In genomic region chr20:3896302-3896701, GRCh38 we compare ENCODE assay signal across 18 cellular contexts. TPM values are rescaled to one million over a fixed set of nuclear protein-coding genes. Genes with fewer than 3 reads are reported as not detected.
A peak's percentile ranks its signal among the peaks of the same experiment; 100 is the strongest.
DNase-seq lines count a peak whose midpoint lies in the region; ATAC-seq, FAIRE-seq and TF ChIP-seq lines count a peak whose summit lies in the region.
"Had no signal": no experiment of that assay in that cellular context is flagged by ENCODE, and none has a peak within 500 bp of the region (broad histone marks: within the 10 kb centered on the region; RNA-seq: fewer than 3 reads in every experiment).

No MANE protein-coding gene starts in this region.

- 76 to 83% methylated on average over 1 to 4 of the region's 4 CpGs for WGBS in gastroesophageal sphincter (ENCODE audit: low coverage in 1 of 2), 2 donors

- no peaks in the 10 kb centered on the region for H3K9me1 ChIP-seq in endothelial cell of umbilical vein (replicated peaks; ENCODE audit: control insufficient read depth, extremely low read depth, insufficient read depth, low read length)

- no peak for TF ChIP-seq CTCF in DOHH2 (IDR thresholded peaks at IDR 0.05; ENCODE audit: low read depth, low read length, poor library complexity, severe bottlenecking)
- no peak for TF ChIP-seq CTCF in OCI-LY7 (conservative IDR thresholded peaks at IDR 0.05; ENCODE audit: low read length)
- no peak for TF ChIP-seq CTCF in endothelial cell of umbilical vein (IDR thresholded peaks at IDR 0.05; ENCODE audit: extremely low read depth in 1 of 2, insufficient read depth in 1 of 2, low read depth in 1 of 2, low read length in 2 of 2)
- TF ChIP-seq CTCF in gastroesophageal sphincter (IDR thresholded peaks at IDR 0.05): no peak

- POLR2A ChIA-PET in OCI-LY7 (lab: Charles Lee): interaction anchor here (1.4 kb wide), 1 partner anchor 8 kb away, joined by 5 read pairs; no protein-coding TSS in a partner anchor
- POLR2A ChIA-PET in endothelial cell of umbilical vein (lab: Charles Lee): no interaction called here

- H3K36me3 ChIP-seq in DOHH2 (ENCODE audit: control insufficient read depth, low read length) (peaks cover 53% of the 10 kb centered on the region), OCI-LY7 (ENCODE audit: insufficient read depth, low read length) (peaks cover 81% of the 10 kb centered on the region), endothelial cell of umbilical vein (ENCODE audit: control insufficient read depth in 2 of 2, extremely low read depth in 1 of 2, insufficient read depth in 2 of 2, low read length in 2 of 2) (peaks cover 0 to 3% of the 10 kb centered on the region in 2 experiments), gastroesophageal sphincter (no peaks in the 10 kb centered on the region)
- H3K36me3 ChIP-seq: prostate gland had no signal

- BruUV-seq in OCI-LY7 (replicated peaks; lab: Mats Ljungman, UMichigan) (no TSS peak), endothelial cell of umbilical vein (replicated peaks; lab: Mats Ljungman, UMichigan) (no TSS peak)

- CTCF ChIA-PET in OCI-LY7 (lab: Charles Lee; ENCODE audit: unreplicated experiment): interaction anchor here (0.6 kb wide), 1 partner anchor 69 kb away, joined by 4 read pairs; no protein-coding TSS in a partner anchor
- CTCF ChIA-PET in endothelial cell of umbilical vein (lab: Charles Lee): interaction anchor here (0.6 to 0.8 kb wide), 2 partner anchors 79 to 149 kb away, joined by 3 read pairs; no protein-coding TSS in a partner anchor

- peak overlapping the region; percentile 60 for H3K4me3 ChIP-seq in DOHH2 (ENCODE audit: low read length)
- peak overlapping the region; percentile 52 for H3K4me3 ChIP-seq in OCI-LY7 (ENCODE audit: low read depth, low read length, poor library complexity, severe bottlenecking)
- H3K4me3 ChIP-seq in endothelial cell of umbilical vein (replicated peaks in 1 of 3; ENCODE audit: insufficient read depth in 1 of 3, low read depth in 1 of 3, low read length in 3 of 3): no peak overlapping the region
- no peak overlapping the region for H3K4me3 ChIP-seq in gastroesophageal sphincter
- H3K4me3 ChIP-seq: prostate gland had no signal

- TF ChIP-seq POLR2A in endothelial cell of umbilical vein (IDR thresholded peaks at IDR 0.05; ENCODE audit: low read depth, low read length) (no peak), gastroesophageal sphincter (IDR thresholded peaks at IDR 0.05) (no peak)

- H3K9me2 ChIP-seq in DOHH2 (replicated peaks; ENCODE audit: control insufficient read depth, low read length): no peaks in the 10 kb centered on the region
- H3K9me2 ChIP-seq in OCI-LY7 (ENCODE audit: insufficient read depth, low read length): no peaks in the 10 kb centered on the region

- H3K4me2 ChIP-seq in DOHH2 (ENCODE audit: low read length) (peak overlapping the region; percentile 79), OCI-LY7 (ENCODE audit: low read length) (peak overlapping the region; percentile 68), endothelial cell of umbilical vein (ENCODE audit: insufficient read depth, low read length) (no peak overlapping the region)

- FAIRE-seq in endothelial cell of umbilical vein (lab: Jason Lieb, UNC): peak; percentile 81

- H3K9me3 ChIP-seq in DOHH2 (ENCODE audit: control insufficient read depth, insufficient read depth, low read length) (no peaks in the 10 kb centered on the region), OCI-LY7 (ENCODE audit: low read length) (no peaks in the 10 kb centered on the region), endothelial cell of umbilical vein (replicated peaks; ENCODE audit: control insufficient read depth, insufficient read depth, low read length) (no peaks in the 10 kb centered on the region), gastroesophageal sphincter (no peaks in the 10 kb centered on the region)
- H3K9me3 ChIP-seq: heart right ventricle, prostate gland had no signal

- TF ChIP-seq EP300 in gastroesophageal sphincter (IDR thresholded peaks at IDR 0.05): no peak

- H2AFZ ChIP-seq in OCI-LY7 (ENCODE audit: low read length) (no peak overlapping the region), endothelial cell of umbilical vein (ENCODE audit: low read depth, low read length) (no peak overlapping the region)

- intact Hi-C loops in OCI-LY7 (cut with micrococcal nuclease; ENCODE audit: unreplicated experiment) (no loop called here), endothelial cell of umbilical vein (cut with micrococcal nuclease) (no loop called here)

- ATAC-seq in gastroesophageal sphincter: no peak
- ATAC-seq: activated CD4-positive, alpha-beta T cell treated with anti-CD3 and anti-CD28 coated beads for 36 hours; PC-3 had no signal

- H3K27ac ChIP-seq in DOHH2 (ENCODE audit: low read depth, low read length) (peak overlapping the region; percentile 66), OCI-LY7 (ENCODE audit: low read depth, low read length, poor library complexity, severe bottlenecking) (peak overlapping the region; percentile 37), endothelial cell of umbilical vein (ENCODE audit: insufficient read depth, low read depth, low read length) (peak overlapping the region; percentile 1), gastroesophageal sphincter (no peak overlapping the region)
- H3K27ac ChIP-seq: prostate gland had no signal

- no peak for DNase-seq in OCI-LY7 (ENCODE audit: low spot score)
- DNase-seq in endothelial cell of umbilical vein (ENCODE audit: low read depth, low spot score): peak; percentile 60
- peak; percentile 48 for DNase-seq in pulmonary artery endothelial cell (ENCODE audit: low read depth, low spot score)
- DNase-seq in activated naive CD4-positive, alpha-beta T cell (lab: John Stamatoyannopoulos, UW): no peak
- DNase-seq in NCI-H1417 treated with DMSO at 0.1 percent for 48 hours (lab: John Stamatoyannopoulos, UW): no peak
- DNase-seq: activated CD4-positive, alpha-beta T cell treated with anti-CD3 and anti-CD28 coated beads for 36 hours; effector CD8-positive, alpha-beta T cell; GDM1; H7; heart right ventricle; KG1; NCI-H1694; NCI-H446; PC-3; T-helper 1 cell had no signal

- H3K4me1 ChIP-seq in DOHH2 (ENCODE audit: control insufficient read depth, low read length) (peaks cover 100% of the 10 kb centered on the region), OCI-LY7 (ENCODE audit: insufficient read depth, low read length, poor library complexity, severe bottlenecking) (peaks cover 90% of the 10 kb centered on the region), endothelial cell of umbilical vein (ENCODE audit: control insufficient read depth, extremely low read depth, insufficient read depth, low read length) (peaks cover 61% of the 10 kb centered on the region), gastroesophageal sphincter (peaks cover 9 to 100% (median 51%) of the 10 kb centered on the region in 3 donors)

- dilution Hi-C loops in endothelial cell of umbilical vein (cut with MboI; ENCODE audit: extremely low pct_ligation_motif_present, low sequenced_read_pairs): no loop called here

- no peaks in the 10 kb centered on the region for H3K27me3 ChIP-seq in DOHH2 (ENCODE audit: control insufficient read depth, low read length)
- no peaks in the 10 kb centered on the region for H3K27me3 ChIP-seq in endothelial cell of umbilical vein (ENCODE audit: control insufficient read depth in 2 of 2, insufficient read depth in 2 of 2, low read length in 2 of 2)
- no peaks in the 10 kb centered on the region for H3K27me3 ChIP-seq in gastroesophageal sphincter
- H3K27me3 ChIP-seq: heart right ventricle had no signal

- H3K9ac ChIP-seq in endothelial cell of umbilical vein (replicated peaks; ENCODE audit: extremely low read depth, insufficient read depth, low read length): no peak overlapping the region

- H3K79me2 ChIP-seq in DOHH2 (ENCODE audit: control insufficient read depth, low read length) (peaks cover 100% of the 10 kb centered on the region), OCI-LY7 (ENCODE audit: insufficient read depth, low read depth, low read length) (peaks cover 100% of the 10 kb centered on the region), endothelial cell of umbilical vein (ENCODE audit: control insufficient read depth, insufficient read depth, low read length) (peaks cover 99% of the 10 kb centered on the region)

- peaks cover 43% of the 10 kb centered on the region for H4K20me1 ChIP-seq in DOHH2 (ENCODE audit: control insufficient read depth, insufficient read depth, low read depth, low read length)
- H4K20me1 ChIP-seq in OCI-LY7 (ENCODE audit: insufficient read depth, low read length): peaks cover 52% of the 10 kb centered on the region
- peaks cover 30% of the 10 kb centered on the region for H4K20me1 ChIP-seq in endothelial cell of umbilical vein (replicated peaks; ENCODE audit: control insufficient read depth, extremely low read depth, insufficient read depth, low read length)

- peaks cover 18% of the 10 kb centered on the region for H3F3A ChIP-seq in DOHH2 (ENCODE audit: control insufficient read depth, insufficient read depth)

TF ChIP-seq in endothelial cell of umbilical vein, 7 proteins besides CTCF, POLR2A, EP300 and RAD21 (continues in another document):
- TF ChIP-seq POLR2AphosphoS5 (IDR thresholded peaks at IDR 0.05; ENCODE audit: insufficient read depth, low read depth, low read length): peak; percentile 9

RNA-seq across cellular contexts. Expression of gene PANK2, which starts 7.1 kb away (rescaled TPM):
- 40.9 and 46.1 TPM in 2 replicates for total RNA-seq in OCI-LY7 (2014; rRNA removed; shearing (Covaris generic))
- total RNA-seq in OCI-LY7 (2022) (66.6 and 71.3 TPM in 2 replicates), endothelial cell of umbilical vein (54.3 and 55.3 TPM in 2 replicates), pulmonary artery endothelial cell (44.0 and 51.5 TPM in 2 replicates), gastroesophageal sphincter (10 to 100 TPM; 49.0 to 58.1 (median 54.3) TPM)
- polyA plus RNA-seq in endothelial cell of umbilical vein: 18.4 and 18.9 TPM in 2 replicates
- 24.2 and 26.3 TPM in 2 replicates for polyA plus RNA-seq in endothelial cell of umbilical vein (2011; cell fraction: cytosol; rRNA removed)
- 70.6 and 73.3 TPM in 2 replicates for polyA plus RNA-seq in endothelial cell of umbilical vein (2011; cell fraction: nucleus; rRNA removed)
- 35.0 and 44.3 TPM in 2 replicates for polyA plus RNA-seq in endothelial cell of umbilical vein (2012)
- polyA minus RNA-seq in endothelial cell of umbilical vein: 36.8 and 38.7 TPM in 2 replicates
- 13.3 TPM for polyA minus RNA-seq in endothelial cell of umbilical vein (2011; cell fraction: cytosol; rRNA and poly(A)+ RNA removed)
- 39.5 and 48.6 TPM in 2 replicates for polyA minus RNA-seq in endothelial cell of umbilical vein (2011; cell fraction: nucleus; rRNA and poly(A)+ RNA removed)

RNA-seq across cellular contexts. Expression of gene MAVS, which starts 49.7 kb away (rescaled TPM):
- 15.3 and 19.8 TPM in 2 replicates for total RNA-seq in OCI-LY7 (2014; rRNA removed; shearing (Covaris generic))
- total RNA-seq in OCI-LY7 (2022): 35.5 and 37.2 TPM in 2 replicates
- total RNA-seq in endothelial cell of umbilical vein: 35.1 and 40.7 TPM in 2 replicates
- polyA plus RNA-seq in endothelial cell of umbilical vein: 17.9 and 18.8 TPM in 2 replicates
- 14.6 and 16.0 TPM in 2 replicates for polyA plus RNA-seq in endothelial cell of umbilical vein (2011; cell fraction: cytosol; rRNA removed)
- polyA plus RNA-seq in endothelial cell of umbilical vein (2011; cell fraction: nucleus; rRNA removed): 36.9 and 37.8 TPM in 2 replicates
- polyA plus RNA-seq in endothelial cell of umbilical vein (2012): 20.3 and 21.7 TPM in 2 replicates
- polyA minus RNA-seq in endothelial cell of umbilical vein: 39.7 and 42.7 TPM in 2 replicates
- polyA minus RNA-seq in endothelial cell of umbilical vein (2011; cell fraction: cytosol; rRNA and poly(A)+ RNA removed): 10.1 TPM
- 16.5 and 19.3 TPM in 2 replicates for polyA minus RNA-seq in endothelial cell of umbilical vein (2011; cell fraction: nucleus; rRNA and poly(A)+ RNA removed)
- total RNA-seq in pulmonary artery endothelial cell: 17.1 and 17.5 TPM in 2 replicates
- 10 to 100 TPM; 28.5 to 50.0 (median 40.1) TPM for total RNA-seq in gastroesophageal sphincter

Comparison
In these comparisons a context has a peak if more than half of its experiments do, and no peak if none do; other contexts are left out.
1. H3K27ac ChIP-seq: peak in DOHH2 (single experiment), OCI-LY7 (single experiment) and endothelial cell of umbilical vein (single experiment); none in gastroesophageal sphincter (0 of 4).
2. H3K4me3 ChIP-seq: peak in DOHH2 (single experiment) and OCI-LY7 (single experiment); none in endothelial cell of umbilical vein (0 of 3) and gastroesophageal sphincter (0 of 2).
3. DNase-seq: peak in endothelial cell of umbilical vein (single experiment) and pulmonary artery endothelial cell (single experiment); none in OCI-LY7 (single experiment), activated naive CD4-positive, alpha-beta T cell (0 of 4) and NCI-H1417 treated with DMSO at 0.1 percent for 48 hours (single experiment).